8 cellular contexts compared by ENCODE assay signal in genomic region chr3:132352556-132353143, GRCh38. TPM values are rescaled to one million over a fixed set of nuclear protein-coding genes. Genes with fewer than 3 reads are reported as not detected.
DNase-seq lines count a peak whose midpoint lies in the region; ATAC-seq and TF ChIP-seq lines count a peak whose summit lies in the region.

No MANE protein-coding gene starts in this region.

- H3K36me3 Mint-ChIP-seq in endothelial cell (ENCODE audit: low read depth, unreplicated experiment) (no peaks in the 10 kb centered on the region), naive B cell (no peaks in the 10 kb centered on the region)
- H3K36me3 Mint-ChIP-seq in stimulated activated naive B cell treated with anti-CD40 and anti-IgM and Interleukin-4, amounts not matched to agents 10 μg/mL and 1 μg/mL and 100 μg/mL, for 72 hours, result no peaks in the 10 kb centered on the region

- H3K27ac Mint-ChIP-seq in endothelial cell (ENCODE audit: unreplicated experiment) (no peak overlapping the region), naive B cell (peak overlapping the region in 1 of 6 donors; percentile 5)
- no peak overlapping the region for H3K27ac Mint-ChIP-seq in stimulated activated naive B cell treated with anti-CD40 and anti-IgM and Interleukin-4, amounts not matched to agents 10 μg/mL and 1 μg/mL and 100 μg/mL, for 72 hours

- no peaks in the 10 kb centered on the region for H3K9me3 Mint-ChIP-seq in endothelial cell (ENCODE audit: unreplicated experiment)
- H3K9me3 Mint-ChIP-seq in naive B cell, result no peaks in the 10 kb centered on the region
- H3K9me3 Mint-ChIP-seq in stimulated activated naive B cell treated with anti-CD40 and anti-IgM and Interleukin-4, amounts not matched to agents 10 μg/mL and 1 μg/mL and 100 μg/mL, for 72 hours, result no peaks in the 10 kb centered on the region

- H3K27me3 Mint-ChIP-seq in endothelial cell (ENCODE audit: unreplicated experiment), result no peaks in the 10 kb centered on the region
- peaks cover 0 to 12% (median 10%) of the 10 kb centered on the region in 3 donors for H3K27me3 Mint-ChIP-seq in naive B cell
- H3K27me3 Mint-ChIP-seq in stimulated activated naive B cell treated with anti-CD40 and anti-IgM and Interleukin-4, amounts not matched to agents 10 μg/mL and 1 μg/mL and 100 μg/mL, for 72 hours, result peaks cover 3 to 4% of the 10 kb centered on the region in 2 donors

- ATAC-seq in GM18909 (IDR thresholded peaks at IDR 0.05; ENCODE audit: poor library complexity, unreplicated experiment) (peak; percentile 65), naive B cell (ENCODE audit: low read depth in 2 of 2) (peak; percentile 47 to 72)
- ATAC-seq in stimulated activated naive B cell treated with anti-CD40 and anti-IgM and Interleukin-4, amounts not matched to agents 10 μg/mL and 1 μg/mL and 100 μg/mL, for 72 hours (replicated peaks), result peak; percentile 79 to 80

- DNase-seq in AG20443 (ENCODE audit: low spot score) (peak; percentile 72), HT-29 (ENCODE audit: low spot score) (peak; percentile 88), NOMO-1 treated with DMSO at 0.1 percent for 48 hours (lab: John Stamatoyannopoulos, UW; ENCODE audit: unreplicated experiment) (peak; percentile 83), endothelial cell (ENCODE audit: low spot score) (peak; percentile 70), naive B cell (peak; percentile 43)
- peak; percentile 73 for DNase-seq in activated CD8-positive, alpha-beta memory T cell treated with anti-CD3 and anti-CD28 coated beads for 24 hours
- DNase-seq in stimulated activated naive B cell treated with anti-CD40 and anti-IgM and Interleukin-4, amounts not matched to agents 10 μg/mL and 1 μg/mL and 100 μg/mL, for 72 hours, result peak; percentile 44

- peaks cover 8% of the 10 kb centered on the region for H3K4me1 Mint-ChIP-seq in endothelial cell (ENCODE audit: unreplicated experiment)
- H3K4me1 Mint-ChIP-seq in naive B cell, result peaks cover 0 to 5% (median 0%) of the 10 kb centered on the region in 3 donors
- peaks cover 4 to 5% of the 10 kb centered on the region in 2 donors for H3K4me1 Mint-ChIP-seq in stimulated activated naive B cell treated with anti-CD40 and anti-IgM and Interleukin-4, amounts not matched to agents 10 μg/mL and 1 μg/mL and 100 μg/mL, for 72 hours

- peak; percentile 90 for TF ChIP-seq CTCF in endothelial cell (IDR thresholded peaks at IDR 0.05; ENCODE audit: unreplicated experiment)

- no peak overlapping the region for H3K4me3 Mint-ChIP-seq in endothelial cell (ENCODE audit: unreplicated experiment)
- no peak overlapping the region for H3K4me3 Mint-ChIP-seq in naive B cell
- no peak overlapping the region for H3K4me3 Mint-ChIP-seq in stimulated activated naive B cell treated with anti-CD40 and anti-IgM and Interleukin-4, amounts not matched to agents 10 μg/mL and 1 μg/mL and 100 μg/mL, for 72 hours

RNA-seq across cellular contexts. Expression of gene ACP3, which starts 35.4 kb away (rescaled TPM):
- 2.8 and 4.0 TPM in 2 replicates for total RNA-seq in HT-29 (2014; rRNA removed; shearing (Covaris generic))
- total RNA-seq in endothelial cell (ENCODE audit: unreplicated experiment), result 0.44 TPM
- not detected for polyA plus RNA-seq in naive B cell (ENCODE audit: low read depth in 6 of 6)

Comparison
In these comparisons a context has a peak if more than half of its experiments do, and no peak if none do; other contexts are left out.
1. Peak in every context shown above with its lines: DNase-seq and ATAC-seq.